ENCODE assay signal across 1 cellular context in the genomic region with DNA sequence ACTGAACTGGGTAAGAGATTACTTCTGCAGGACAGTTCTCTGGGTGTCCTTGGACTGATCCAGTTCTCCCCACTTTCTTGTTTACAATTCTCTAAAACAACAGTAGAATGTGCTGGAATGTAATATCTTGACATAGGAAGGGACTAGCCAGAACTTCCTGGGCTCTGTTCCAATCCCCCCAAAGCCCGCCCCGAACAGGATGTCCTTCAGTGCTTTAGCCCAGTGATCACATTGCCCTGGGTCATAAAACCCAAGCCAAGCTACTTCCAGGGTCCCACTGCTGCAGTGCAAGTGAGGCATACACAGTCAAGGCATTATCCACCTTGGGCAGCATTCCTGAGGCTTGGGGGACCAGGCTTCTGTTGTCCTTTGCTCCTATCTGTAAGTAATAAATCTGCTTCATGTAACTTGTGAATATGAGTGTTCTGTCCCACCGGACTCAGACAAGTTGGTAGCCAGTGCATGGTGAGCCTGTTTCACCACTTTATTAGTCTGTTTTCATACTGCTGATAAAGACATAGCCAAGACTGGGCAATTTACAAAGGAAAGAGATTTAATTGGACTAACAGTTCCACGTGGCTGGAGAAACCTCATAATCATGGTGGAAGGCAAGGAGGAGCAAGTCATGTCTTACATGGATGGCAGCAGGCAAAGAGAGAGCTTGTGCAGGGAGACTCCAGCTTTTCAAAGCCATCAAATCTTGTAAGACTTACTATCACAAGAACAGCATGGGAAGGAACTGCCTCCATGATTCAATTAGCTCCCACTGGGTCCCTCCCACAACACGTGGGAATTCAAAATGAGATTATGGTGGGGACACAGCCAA.
TF ChIP-seq lines count a peak whose summit lies in the region.

No MANE protein-coding gene starts in this region.

TF ChIP-seq in HepG2, 621 proteins besides CTCF, POLR2A, EP300 and RAD21 (continued from another document and continues in another):
- TF ChIP-seq, protein P1, sequence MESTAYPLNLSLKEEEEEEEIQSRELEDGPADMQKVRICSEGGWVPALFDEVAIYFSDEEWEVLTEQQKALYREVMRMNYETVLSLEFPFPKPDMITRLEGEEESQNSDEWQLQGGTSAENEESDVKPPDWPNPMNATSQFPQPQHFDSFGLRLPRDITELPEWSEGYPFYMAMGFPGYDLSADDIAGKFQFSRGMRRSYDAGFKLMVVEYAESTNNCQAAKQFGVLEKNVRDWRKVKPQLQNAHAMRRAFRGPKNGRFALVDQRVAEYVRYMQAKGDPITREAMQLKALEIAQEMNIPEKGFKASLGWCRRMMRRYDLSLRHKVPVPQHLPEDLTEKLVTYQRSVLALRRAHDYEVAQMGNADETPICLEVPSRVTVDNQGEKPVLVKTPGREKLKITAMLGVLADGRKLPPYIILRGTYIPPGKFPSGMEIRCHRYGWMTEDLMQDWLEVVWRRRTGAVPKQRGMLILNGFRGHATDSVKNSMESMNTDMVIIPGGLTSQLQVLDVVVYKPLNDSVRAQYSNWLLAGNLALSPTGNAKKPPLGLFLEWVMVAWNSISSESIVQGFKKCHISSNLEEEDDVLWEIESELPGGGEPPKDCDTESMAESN (CRISPR knock-in tag; conservative IDR thresholded peaks at IDR 0.05) = no peak; the same call in 1 of the 2 replicates
- TF ChIP-seq CHD4 (IDR thresholded peaks at IDR 0.05; ENCODE audit: borderline replicate concordance, low read length) = no peak
- no peak for TF ChIP-seq ZNF556 (CRISPR knock-in tag; IDR thresholded peaks at IDR 0.05; ENCODE audit: borderline replicate concordance)
- no peak for TF ChIP-seq NR2C2 (CRISPR knock-in tag; IDR thresholded peaks at IDR 0.05; ENCODE audit: borderline replicate concordance)
- no peak for TF ChIP-seq ISX (CRISPR knock-in tag; conservative IDR thresholded peaks at IDR 0.05)
- TF ChIP-seq, protein P2, sequence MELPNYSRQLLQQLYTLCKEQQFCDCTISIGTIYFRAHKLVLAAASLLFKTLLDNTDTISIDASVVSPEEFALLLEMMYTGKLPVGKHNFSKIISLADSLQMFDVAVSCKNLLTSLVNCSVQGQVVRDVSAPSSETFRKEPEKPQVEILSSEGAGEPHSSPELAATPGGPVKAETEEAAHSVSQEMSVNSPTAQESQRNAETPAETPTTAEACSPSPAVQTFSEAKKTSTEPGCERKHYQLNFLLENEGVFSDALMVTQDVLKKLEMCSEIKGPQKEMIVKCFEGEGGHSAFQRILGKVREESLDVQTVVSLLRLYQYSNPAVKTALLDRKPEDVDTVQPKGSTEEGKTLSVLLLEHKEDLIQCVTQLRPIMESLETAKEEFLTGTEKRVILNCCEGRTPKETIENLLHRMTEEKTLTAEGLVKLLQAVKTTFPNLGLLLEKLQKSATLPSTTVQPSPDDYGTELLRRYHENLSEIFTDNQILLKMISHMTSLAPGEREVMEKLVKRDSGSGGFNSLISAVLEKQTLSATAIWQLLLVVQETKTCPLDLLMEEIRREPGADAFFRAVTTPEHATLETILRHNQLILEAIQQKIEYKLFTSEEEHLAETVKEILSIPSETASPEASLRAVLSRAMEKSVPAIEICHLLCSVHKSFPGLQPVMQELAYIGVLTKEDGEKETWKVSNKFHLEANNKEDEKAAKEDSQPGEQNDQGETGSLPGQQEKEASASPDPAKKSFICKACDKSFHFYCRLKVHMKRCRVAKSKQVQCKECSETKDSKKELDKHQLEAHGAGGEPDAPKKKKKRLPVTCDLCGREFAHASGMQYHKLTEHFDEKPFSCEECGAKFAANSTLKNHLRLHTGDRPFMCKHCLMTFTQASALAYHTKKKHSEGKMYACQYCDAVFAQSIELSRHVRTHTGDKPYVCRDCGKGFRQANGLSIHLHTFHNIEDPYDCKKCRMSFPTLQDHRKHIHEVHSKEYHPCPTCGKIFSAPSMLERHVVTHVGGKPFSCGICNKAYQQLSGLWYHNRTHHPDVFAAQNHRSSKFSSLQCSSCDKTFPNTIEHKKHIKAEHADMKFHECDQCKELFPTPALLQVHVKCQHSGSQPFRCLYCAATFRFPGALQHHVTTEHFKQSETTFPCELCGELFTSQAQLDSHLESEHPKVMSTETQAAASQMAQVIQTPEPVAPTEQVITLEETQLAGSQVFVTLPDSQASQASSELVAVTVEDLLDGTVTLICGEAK (IDR thresholded peaks at IDR 0.05) = no peak
- TF ChIP-seq, protein P2 (CRISPR knock-in tag; IDR thresholded peaks at IDR 0.05) = no peak
- TF ChIP-seq SAP130 (CRISPR knock-in tag; IDR thresholded peaks at IDR 0.05; ENCODE audit: low read depth) = peak; percentile 35
- TF ChIP-seq, protein P3, sequence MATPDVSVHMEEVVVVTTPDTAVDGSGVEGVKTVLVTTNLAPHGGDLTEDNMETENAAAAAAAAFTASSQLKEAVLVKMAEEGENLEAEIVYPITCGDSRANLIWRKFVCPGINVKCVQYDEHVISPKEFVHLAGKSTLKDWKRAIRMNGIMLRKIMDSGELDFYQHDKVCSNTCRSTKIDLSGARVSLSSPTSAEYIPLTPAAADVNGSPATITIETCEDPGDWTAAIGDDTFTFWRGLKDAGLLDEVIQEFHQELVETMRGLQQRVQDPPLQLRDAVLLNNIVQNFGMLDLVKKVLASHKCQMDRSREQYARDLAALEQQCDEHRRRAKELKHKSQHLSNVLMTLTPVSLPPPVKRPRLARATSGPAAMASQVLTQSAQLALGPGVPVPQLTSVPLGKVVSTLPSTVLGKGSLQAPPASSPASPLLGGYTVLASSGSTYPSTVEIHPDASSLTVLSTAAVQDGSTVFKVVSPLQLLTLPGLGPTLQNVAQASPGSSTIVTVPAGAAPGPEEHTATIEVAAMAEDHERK (CRISPR knock-in tag; IDR thresholded peaks at IDR 0.05; ENCODE audit: low read depth) = no peak
- no peak for TF ChIP-seq RFXANK (CRISPR knock-in tag; IDR thresholded peaks at IDR 0.05)
- TF ChIP-seq ZNF296 (CRISPR knock-in tag; conservative IDR thresholded peaks at IDR 0.05) = no peak
- TF ChIP-seq ASH2L (IDR thresholded peaks at IDR 0.05; ENCODE audit: insufficient read length, low read depth, low read length) = no peak
- no peak for TF ChIP-seq TBL1XR1 (IDR thresholded peaks at IDR 0.05; ENCODE audit: borderline replicate concordance, low read length, partially characterized antibody)
- TF ChIP-seq, protein P4, sequence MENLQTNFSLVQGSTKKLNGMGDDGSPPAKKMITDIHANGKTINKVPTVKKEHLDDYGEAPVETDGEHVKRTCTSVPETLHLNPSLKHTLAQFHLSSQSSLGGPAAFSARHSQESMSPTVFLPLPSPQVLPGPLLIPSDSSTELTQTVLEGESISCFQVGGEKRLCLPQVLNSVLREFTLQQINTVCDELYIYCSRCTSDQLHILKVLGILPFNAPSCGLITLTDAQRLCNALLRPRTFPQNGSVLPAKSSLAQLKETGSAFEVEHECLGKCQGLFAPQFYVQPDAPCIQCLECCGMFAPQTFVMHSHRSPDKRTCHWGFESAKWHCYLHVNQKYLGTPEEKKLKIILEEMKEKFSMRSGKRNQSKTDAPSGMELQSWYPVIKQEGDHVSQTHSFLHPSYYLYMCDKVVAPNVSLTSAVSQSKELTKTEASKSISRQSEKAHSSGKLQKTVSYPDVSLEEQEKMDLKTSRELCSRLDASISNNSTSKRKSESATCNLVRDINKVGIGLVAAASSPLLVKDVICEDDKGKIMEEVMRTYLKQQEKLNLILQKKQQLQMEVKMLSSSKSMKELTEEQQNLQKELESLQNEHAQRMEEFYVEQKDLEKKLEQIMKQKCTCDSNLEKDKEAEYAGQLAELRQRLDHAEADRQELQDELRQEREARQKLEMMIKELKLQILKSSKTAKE (CRISPR knock-in tag; IDR thresholded peaks at IDR 0.05; ENCODE audit: borderline replicate concordance) = no peak
- no peak for TF ChIP-seq SIN3B (IDR thresholded peaks at IDR 0.05; ENCODE audit: low read length)
- TF ChIP-seq ZNF430 (CRISPR knock-in tag; IDR thresholded peaks at IDR 0.05) = peak; percentile 56; the same call in 1 of the 2 replicates
- TF ChIP-seq, protein P5, sequence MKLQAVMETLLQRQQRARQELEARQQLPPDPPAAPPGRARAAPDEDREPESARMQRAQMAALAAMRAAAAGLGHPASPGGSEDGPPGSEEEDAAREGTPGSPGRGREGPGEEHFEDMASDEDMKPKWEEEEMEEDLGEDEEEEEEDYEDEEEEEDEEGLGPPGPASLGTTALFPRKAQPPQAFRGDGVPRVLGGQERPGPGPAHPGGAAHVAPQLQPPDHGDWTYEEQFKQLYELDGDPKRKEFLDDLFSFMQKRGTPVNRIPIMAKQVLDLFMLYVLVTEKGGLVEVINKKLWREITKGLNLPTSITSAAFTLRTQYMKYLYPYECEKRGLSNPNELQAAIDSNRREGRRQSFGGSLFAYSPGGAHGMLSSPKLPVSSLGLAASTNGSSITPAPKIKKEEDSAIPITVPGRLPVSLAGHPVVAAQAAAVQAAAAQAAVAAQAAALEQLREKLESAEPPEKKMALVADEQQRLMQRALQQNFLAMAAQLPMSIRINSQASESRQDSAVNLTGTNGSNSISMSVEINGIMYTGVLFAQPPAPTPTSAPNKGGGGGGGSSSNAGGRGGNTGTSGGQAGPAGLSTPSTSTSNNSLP (IDR thresholded peaks at IDR 0.05; ENCODE audit: low read depth, low read length) = 0 out of 2 replicates have a peak, but pooled peaks have one; percentile 42
- TF ChIP-seq, protein P6, sequence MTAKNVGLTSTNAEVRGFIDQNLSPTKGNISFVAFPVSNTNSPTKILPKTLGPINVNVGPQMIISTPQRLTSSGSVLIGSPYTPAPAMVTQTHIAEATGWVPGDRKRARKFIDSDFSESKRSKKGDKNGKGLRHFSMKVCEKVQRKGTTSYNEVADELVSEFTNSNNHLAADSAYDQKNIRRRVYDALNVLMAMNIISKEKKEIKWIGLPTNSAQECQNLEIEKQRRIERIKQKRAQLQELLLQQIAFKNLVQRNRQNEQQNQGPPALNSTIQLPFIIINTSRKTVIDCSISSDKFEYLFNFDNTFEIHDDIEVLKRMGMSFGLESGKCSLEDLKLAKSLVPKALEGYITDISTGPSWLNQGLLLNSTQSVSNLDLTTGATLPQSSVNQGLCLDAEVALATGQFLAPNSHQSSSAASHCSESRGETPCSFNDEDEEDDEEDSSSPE (CRISPR knock-in tag; IDR thresholded peaks at IDR 0.05) = no peak
- no peak for TF ChIP-seq NFKB2 (CRISPR knock-in tag; IDR thresholded peaks at IDR 0.05; ENCODE audit: borderline replicate concordance)
- TF ChIP-seq BCL6 (CRISPR knock-in tag; IDR thresholded peaks at IDR 0.05) = 0 out of 2 replicates have a peak, but pooled peaks have one; percentile 8
- no peak for TF ChIP-seq HDAC6 (IDR thresholded peaks at IDR 0.05; ENCODE audit: low read depth, low read length)
- TF ChIP-seq, protein P7, sequence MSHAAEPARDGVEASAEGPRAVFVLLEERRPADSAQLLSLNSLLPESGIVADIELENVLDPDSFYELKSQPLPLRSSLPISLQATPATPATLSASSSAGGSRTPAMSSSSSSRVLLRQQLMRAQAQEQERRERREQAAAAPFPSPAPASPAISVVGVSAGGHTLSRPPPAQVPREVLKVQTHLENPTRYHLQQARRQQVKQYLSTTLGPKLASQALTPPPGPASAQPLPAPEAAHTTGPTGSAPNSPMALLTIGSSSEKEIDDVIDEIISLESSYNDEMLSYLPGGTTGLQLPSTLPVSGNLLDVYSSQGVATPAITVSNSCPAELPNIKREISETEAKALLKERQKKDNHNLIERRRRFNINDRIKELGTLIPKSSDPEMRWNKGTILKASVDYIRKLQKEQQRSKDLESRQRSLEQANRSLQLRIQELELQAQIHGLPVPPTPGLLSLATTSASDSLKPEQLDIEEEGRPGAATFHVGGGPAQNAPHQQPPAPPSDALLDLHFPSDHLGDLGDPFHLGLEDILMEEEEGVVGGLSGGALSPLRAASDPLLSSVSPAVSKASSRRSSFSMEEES (CRISPR knock-in tag; IDR thresholded peaks at IDR 0.05) = no peak
- TF ChIP-seq, protein P8, sequence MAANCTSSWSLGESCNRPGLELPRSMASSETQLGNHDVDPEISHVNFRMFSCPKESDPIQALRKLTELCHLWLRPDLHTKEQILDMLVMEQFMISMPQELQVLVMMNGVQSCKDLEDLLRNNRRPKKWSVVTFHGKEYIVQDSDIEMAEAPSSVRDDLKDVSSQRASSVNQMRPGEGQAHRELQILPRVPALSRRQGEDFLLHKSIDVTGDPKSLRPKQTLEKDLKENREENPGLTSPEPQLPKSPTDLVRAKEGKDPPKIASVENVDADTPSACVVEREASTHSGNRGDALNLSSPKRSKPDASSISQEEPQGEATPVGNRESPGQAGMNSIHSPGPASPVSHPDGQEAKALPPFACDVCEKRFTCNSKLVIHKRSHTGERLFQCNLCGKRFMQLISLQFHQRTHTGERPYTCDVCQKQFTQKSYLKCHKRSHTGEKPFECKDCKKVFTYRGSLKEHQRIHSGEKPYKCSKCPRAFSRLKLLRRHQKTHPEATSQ (CRISPR knock-in tag; IDR thresholded peaks at IDR 0.05; ENCODE audit: borderline replicate concordance) = no peak
